ENCODE assay signal across 8 cellular contexts in genomic region chr6:35924146-35924545, GRCh38.
"Had no signal": no experiment of that assay in that cellular context is flagged by ENCODE, and none has a peak within 500 bp of the region (broad histone marks: within the 10 kb centered on the region; RNA-seq: fewer than 3 reads in every experiment).

No MANE protein-coding gene starts in this region.

- H3K4me3 ChIP-seq: GM12878 had no signal

- ATAC-seq: GM12878 had no signal

- DNase-seq: GDM1, GF-D8 had no signal

- FAIRE-seq: G401.6, GM12878, GM12891, GM12892, GM18507, GM19239 had no signal
